In the genomic region with DNA sequence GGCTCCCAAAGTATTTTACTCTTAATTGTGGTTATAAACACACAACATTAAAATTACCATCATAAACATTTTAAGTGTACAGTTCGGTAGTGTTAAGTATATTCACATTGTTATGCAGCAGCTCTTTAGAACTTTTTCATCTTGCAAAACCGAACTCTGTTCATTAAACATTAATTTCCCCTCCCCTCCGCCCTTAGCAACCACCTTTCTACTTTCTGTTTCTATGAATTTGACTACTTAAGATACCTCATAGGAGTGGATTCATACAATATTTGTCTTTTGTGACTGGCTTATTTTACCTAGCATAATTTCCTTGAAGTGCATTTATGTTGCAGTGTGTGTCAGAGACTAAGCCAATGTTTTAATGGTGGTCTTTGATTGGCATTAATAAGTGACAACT, we compare ENCODE assay signal across 20 cellular contexts.
"Had no signal": no experiment of that assay in that cellular context is flagged by ENCODE, and none has a peak within 500 bp of the region (broad histone marks: within the 10 kb centered on the region; RNA-seq: fewer than 3 reads in every experiment).

No MANE protein-coding gene starts in this region.

- FAIRE-seq: TTC549 had no signal

- H3K4me1 ChIP-seq: esophagus squamous epithelium, upper lobe of left lung had no signal

- ATAC-seq: activated CD8-positive, alpha-beta memory T cell treated with anti-CD3 and anti-CD28 coated beads, Interleukin-2, amount 10 ng/mL, durations not matched to agents 7 days and 5 days; activated CD8-positive, alpha-beta T cell treated with anti-CD3 and anti-CD28 coated beads for 36 hours; activated naive CD8-positive, alpha-beta T cell treated with anti-CD3 and anti-CD28 coated beads, Interleukin-2, amount 50 U/mL, for 24 hours; gastrocnemius medialis; natural killer cell treated with Interleukin-12 subunit alpha and Interleukin-12 subunit beta and Interleukin-15 and Interleukin-18, amount 100 ng/mL, for 72 hours; stimulated activated naive CD8-positive, alpha-beta T cell treated with anti-CD3 and anti-CD28 coated beads, Interleukin-15, Interleukin-2, amounts not matched to agents 100 U/mL and 50 U/mL, for 24 hours had no signal

- DNase-seq: activated CD4-positive, alpha-beta T cell treated with anti-CD3 and anti-CD28 coated beads, Interleukin-2, amount 10 ng/mL, durations not matched to agents 7 days and 5 days; activated CD4-positive, CD25-positive, alpha-beta regulatory T cell treated with anti-CD3 and anti-CD28 coated beads, Interleukin-2, amount 50 U/mL, for 72 hours; activated CD8-positive, alpha-beta memory T cell treated with anti-CD3 and anti-CD28 coated beads, Interleukin-2, amount 10 ng/mL, durations not matched to agents 7 days and 5 days; activated CD8-positive, alpha-beta T cell treated with anti-CD3 and anti-CD28 coated beads for 36 hours; activated gamma-delta T cell; activated naive CD4-positive, alpha-beta T cell treated with anti-CD3 and anti-CD28 coated beads, Interleukin-2, amount 50 U/mL, for 16 hours; activated naive CD8-positive, alpha-beta T cell treated with anti-CD3 and anti-CD28 coated beads, Interleukin-2, amount 50 U/mL, for 24 hours; activated T-cell treated with anti-CD3 and anti-CD28 coated beads for 4 hours; cerebellar nuclear complex; endodermal cell; esophagus squamous epithelium; gastrocnemius medialis; hippocampal formation; stimulated activated CD4-positive, alpha-beta T cell treated with anti-CD3 and anti-CD28 coated beads, Interleukin-4, amount 100 ng/mL, for 4 hours; stimulated activated naive CD8-positive, alpha-beta T cell treated with anti-CD3 and anti-CD28 coated beads, Interleukin-15, Interleukin-2, amounts not matched to agents 100 U/mL and 50 U/mL, for 24 hours; upper lobe of left lung; WERI-Rb-1 had no signal

- H3K27ac ChIP-seq: coronary artery, esophagus squamous epithelium, upper lobe of left lung, WERI-Rb-1 had no signal

- H3K27me3 ChIP-seq: esophagus squamous epithelium, gastrocnemius medialis, upper lobe of left lung had no signal

- H3K9me3 ChIP-seq: esophagus squamous epithelium, gastrocnemius medialis, upper lobe of left lung had no signal

- H3K36me3 ChIP-seq: gastrocnemius medialis, WERI-Rb-1 had no signal

- H3K4me3 ChIP-seq: coronary artery, esophagus squamous epithelium, gastrocnemius medialis, upper lobe of left lung had no signal
